24 cellular contexts compared by ENCODE assay signal in the genomic region with DNA sequence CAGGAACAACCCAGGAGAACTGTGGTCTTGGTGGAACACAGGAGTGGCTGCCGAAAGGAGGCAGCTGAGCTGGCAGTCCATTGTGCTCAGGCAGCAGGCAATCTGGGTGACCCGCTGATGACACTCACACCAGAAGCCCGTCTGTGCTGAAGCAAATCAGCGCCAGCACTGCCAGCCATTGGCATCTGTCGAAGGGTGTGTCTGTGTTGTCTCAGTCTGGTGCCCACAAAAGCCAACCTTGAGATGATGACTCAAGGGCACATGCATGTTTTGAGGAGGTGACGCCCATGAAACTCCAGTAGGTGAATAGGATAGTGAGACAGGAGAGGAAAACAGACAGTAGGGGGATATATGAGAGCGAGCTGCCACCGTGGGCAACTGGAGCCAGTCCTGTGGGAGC.
DNase-seq lines count a peak whose midpoint lies in the region; ATAC-seq, FAIRE-seq and TF ChIP-seq lines count a peak whose summit lies in the region.
"Had no signal": no experiment of that assay in that cellular context is flagged by ENCODE, and none has a peak within 500 bp of the region (broad histone marks: within the 10 kb centered on the region; RNA-seq: fewer than 3 reads in every experiment).

No MANE protein-coding gene starts in this region.

- H3K4me3 ChIP-seq in breast epithelium (no peak overlapping the region), astrocyte (ENCODE audit: insufficient read depth, low read depth, low read length) (no peak overlapping the region), gastrocnemius medialis (no peak overlapping the region)
- H3K4me3 ChIP-seq: adrenal gland, cardiac muscle cell, heart right ventricle, spleen had no signal

- CTCF ChIA-PET in MCF 10A (lab: Yijun Ruan, JAX) = interaction anchor here (0.7 to 1.2 kb wide), 4 partner anchors 10 to 272 kb away, joined by 3 to 5 read pairs (median 4); no protein-coding TSS in a partner anchor

- TF ChIP-seq CTCF in MCF 10A (IDR thresholded peaks at IDR 0.05; ENCODE audit: unreplicated experiment) (no peak), breast epithelium (IDR thresholded peaks at IDR 0.05) (no peak), astrocyte (IDR thresholded peaks at IDR 0.05; ENCODE audit: insufficient read depth, low read depth, low read length) (no peak), gastrocnemius medialis (IDR thresholded peaks at IDR 0.05 in 4 of 5, conservative IDR thresholded peaks at IDR 0.05 in 1 of 5) (no peak)

- H3K4me2 ChIP-seq in astrocyte (ENCODE audit: low read length) = no peak overlapping the region

- H3K9me3 Mint-ChIP-seq in MCF 10A (ENCODE audit: unreplicated experiment) = peaks cover 7% of the 10 kb centered on the region
- peaks cover 5% of the 10 kb centered on the region for H3K9me3 Mint-ChIP-seq in astrocyte (ENCODE audit: unreplicated experiment)
- H3K9me3 Mint-ChIP-seq: activated CD8-positive, alpha-beta T cell treated with anti-CD3 and anti-CD28 coated beads for 36 hours had no signal

- H3K27ac ChIP-seq in breast epithelium (no peak overlapping the region), astrocyte (ENCODE audit: low read depth, low read length) (no peak overlapping the region), gastrocnemius medialis (no peak overlapping the region)
- H3K27ac ChIP-seq: adrenal gland, heart right ventricle had no signal

- H3K9me3 ChIP-seq in breast epithelium (no peaks in the 10 kb centered on the region), astrocyte (ENCODE audit: insufficient read depth, low read depth, low read length) (no peaks in the 10 kb centered on the region), gastrocnemius medialis (no peaks in the 10 kb centered on the region)
- H3K9me3 ChIP-seq: adrenal gland, BE2C, heart right ventricle, spleen had no signal

- H3K4me3 Mint-ChIP-seq in MCF 10A (ENCODE audit: unreplicated experiment) (no peak overlapping the region), astrocyte (ENCODE audit: unreplicated experiment) (no peak overlapping the region)
- H3K4me3 Mint-ChIP-seq: activated CD8-positive, alpha-beta T cell treated with anti-CD3 and anti-CD28 coated beads for 36 hours had no signal

- H3K27me3 ChIP-seq in breast epithelium = no peaks in the 10 kb centered on the region
- peaks cover 2% of the 10 kb centered on the region for H3K27me3 ChIP-seq in astrocyte (ENCODE audit: insufficient read depth, low read length)
- no peaks in the 10 kb centered on the region for H3K27me3 ChIP-seq in gastrocnemius medialis
- H3K27me3 ChIP-seq: BE2C, cardiac muscle cell had no signal

- DNase-seq in MCF 10A (ENCODE audit: unreplicated experiment) (peak; percentile 70), breast epithelium (ENCODE audit: low spot score in 2 of 2) (no peak), astrocyte (ENCODE audit: low read depth) (no peak), kidney tubule cell (ENCODE audit: low spot score) (peak; percentile 91), gastrocnemius medialis (no peak), left lobe of liver (ENCODE audit: low spot score) (no peak)
- DNase-seq: activated CD4-positive, CD25-positive, alpha-beta regulatory T cell treated with anti-CD3 and anti-CD28 coated beads, Interleukin-2, amount 50 U/mL, for 72 hours; activated CD8-positive, alpha-beta T cell treated with anti-CD3 and anti-CD28 coated beads for 36 hours; activated gamma-delta T cell; adrenal gland; BE2C; H7; heart right ventricle; NCI-H146; NCI-H748 treated with DMSO at 0.1 percent for 48 hours; SHP77; spleen; stimulated activated CD4-positive, alpha-beta T cell treated with anti-CD3 and anti-CD28 coated beads, Interleukin-4, amount 100 ng/mL, for 1 hour; stimulated activated naive CD4-positive, alpha-beta T cell had no signal

- H3K27ac Mint-ChIP-seq in MCF 10A (ENCODE audit: low read depth, unreplicated experiment) (peak overlapping the region; percentile 55), astrocyte (ENCODE audit: unreplicated experiment) (peak overlapping the region; percentile 35)
- H3K27ac Mint-ChIP-seq: activated CD8-positive, alpha-beta T cell treated with anti-CD3 and anti-CD28 coated beads for 36 hours had no signal

- H2AFZ ChIP-seq in astrocyte (ENCODE audit: low read depth, low read length) = no peak overlapping the region

- peaks cover 25% of the 10 kb centered on the region for H3K4me1 Mint-ChIP-seq in MCF 10A (ENCODE audit: insufficient read depth, unreplicated experiment)
- no peaks in the 10 kb centered on the region for H3K4me1 Mint-ChIP-seq in astrocyte (ENCODE audit: low read depth, unreplicated experiment)

- H3K36me3 Mint-ChIP-seq in MCF 10A (ENCODE audit: insufficient read depth, unreplicated experiment) (no peaks in the 10 kb centered on the region), astrocyte (ENCODE audit: low read depth, unreplicated experiment) (no peaks in the 10 kb centered on the region)

- intact Hi-C loops in MCF 10A (cut with micrococcal nuclease) = loop anchor here (5.0 kb wide), 2 partner anchors 33 to 262 kb away; no protein-coding TSS in a partner anchor
- intact Hi-C loops in breast epithelium (cut with DNase I; ENCODE audit: low total_unique reads) = no loop called here
- intact Hi-C loops in gastrocnemius medialis (cut with DNase I; ENCODE audit: low total_unique reads) = no loop called here

- no peaks in the 10 kb centered on the region for H3K79me2 ChIP-seq in astrocyte (ENCODE audit: insufficient read depth, low read length)

- in situ Hi-C loops in gastrocnemius medialis (cut with MboI; ENCODE audit: low sequenced_read_pairs in 4 of 4) = no loop called here

- no peak for FAIRE-seq in astrocyte (lab: Jason Lieb, UNC)
- FAIRE-seq: A204.1, endometrium had no signal

- ATAC-seq in HG02938 (IDR thresholded peaks at IDR 0.05; ENCODE audit: unreplicated experiment) = no peak
- ATAC-seq in gastrocnemius medialis = no peak
- ATAC-seq in GM18519 (IDR thresholded peaks at IDR 0.05; ENCODE audit: low FRiP score, unreplicated experiment) = no peak
- no peak for ATAC-seq in left lobe of liver
- ATAC-seq: activated CD8-positive, alpha-beta T cell treated with anti-CD3 and anti-CD28 coated beads for 36 hours; heart right ventricle had no signal

- H3K27me3 Mint-ChIP-seq in MCF 10A (ENCODE audit: insufficient read depth, unreplicated experiment) (no peaks in the 10 kb centered on the region), astrocyte (ENCODE audit: low read depth, unreplicated experiment) (peaks cover 39% of the 10 kb centered on the region)

- no peak overlapping the region for H3K9ac ChIP-seq in astrocyte (ENCODE audit: low read length)

- H3K36me3 ChIP-seq in breast epithelium (no peaks in the 10 kb centered on the region), astrocyte (ENCODE audit: insufficient read depth, low read length) (no peaks in the 10 kb centered on the region), gastrocnemius medialis (no peaks in the 10 kb centered on the region)
- H3K36me3 ChIP-seq: adrenal gland, BE2C, cardiac muscle cell, heart right ventricle, spleen had no signal

- POLR2A ChIA-PET in MCF 10A (lab: Yijun Ruan, JAX) = interaction anchor here (0.6 to 2.9 kb wide), 8 partner anchors 17 to 243 kb away, joined by 3 to 13 read pairs (median 4); no protein-coding TSS in a partner anchor

- H3K4me1 ChIP-seq in breast epithelium = no peaks in the 10 kb centered on the region
- no peaks in the 10 kb centered on the region for H3K4me1 ChIP-seq in astrocyte (ENCODE audit: insufficient read depth, low read length)
- H3K4me1 ChIP-seq in gastrocnemius medialis = no peaks in the 10 kb centered on the region
- H3K4me1 ChIP-seq: adrenal gland, BE2C, heart right ventricle had no signal

- no peak for TF ChIP-seq POLR2A in breast epithelium (IDR thresholded peaks at IDR 0.05)
- no peak for TF ChIP-seq POLR2A in gastrocnemius medialis (IDR thresholded peaks at IDR 0.05)

- no peaks in the 10 kb centered on the region for H4K20me1 ChIP-seq in astrocyte (ENCODE audit: insufficient read depth, low read length)

- BruUV-seq in MCF 10A (replicated peaks; lab: Mats Ljungman, UMichigan) = no TSS peak

Comparison
In these comparisons a context has a peak if more than half of its experiments do, and no peak if none do; other contexts are left out.
1. DNase-seq: peak in MCF 10A (single experiment) and kidney tubule cell (single experiment); none in breast epithelium (0 of 2), astrocyte (single experiment), gastrocnemius medialis (0 of 2) and left lobe of liver (single experiment).